ENCODE assay signal across 13 cellular contexts in genomic region chr17:43905400-43905984, GRCh38. TPM values are rescaled to one million over a fixed set of nuclear protein-coding genes. Genes with fewer than 3 reads are reported as not detected.
DNase-seq lines count a peak whose midpoint lies in the region; ATAC-seq and TF ChIP-seq lines count a peak whose summit lies in the region.
"Had no signal": no experiment of that assay in that cellular context is flagged by ENCODE, and none has a peak within 500 bp of the region (broad histone marks: within the 10 kb centered on the region; RNA-seq: fewer than 3 reads in every experiment).

No MANE protein-coding gene starts in this region.

- 37 to 50% (median 37%) methylated on average over 3 of the region's 3 CpGs for WGBS in ovary, 3 donors

- H3K9me3 ChIP-seq in endocrine pancreas (ENCODE audit: control insufficient read depth, low read length), result no peaks in the 10 kb centered on the region
- no peaks in the 10 kb centered on the region for H3K9me3 ChIP-seq in ovary
- H3K9me3 ChIP-seq: mucosa of descending colon had no signal

- no peak overlapping the region for H3K27ac Mint-ChIP-seq in naive thymus-derived CD8-positive, alpha-beta T cell
- H3K27ac Mint-ChIP-seq: activated CD4-positive, alpha-beta T cell treated with anti-CD3 and anti-CD28 coated beads, Interleukin-2, amount 10 ng/mL, durations not matched to agents 24 days and 14 days; stimulated activated naive CD8-positive, alpha-beta T cell treated with anti-CD3 and anti-CD28 coated beads, Interleukin-15, Interleukin-2, amounts not matched to agents 100 ng/mL and 50 ng/mL, for 24 hours had no signal

- POLR2A ChIA-PET in naive thymus-derived CD8-positive, alpha-beta T cell (lab: Charles Lee), result interaction anchor here (2.1 kb wide), 1 partner anchor 23 kb away, joined by 10 read pairs; no protein-coding TSS in a partner anchor

- peak overlapping the region in 3 of 10 donors; percentile 28 to 99 (median 34) for H3K4me3 Mint-ChIP-seq in naive thymus-derived CD8-positive, alpha-beta T cell

- H3K27me3 ChIP-seq in endocrine pancreas (ENCODE audit: control insufficient read depth, insufficient read depth, low read length) (no peaks in the 10 kb centered on the region), ovary (no peaks in the 10 kb centered on the region)

- no peaks in the 10 kb centered on the region for H3K9me3 Mint-ChIP-seq in naive thymus-derived CD8-positive, alpha-beta T cell
- H3K9me3 Mint-ChIP-seq: activated CD4-positive, alpha-beta T cell treated with anti-CD3 and anti-CD28 coated beads, Interleukin-2, amount 10 ng/mL, durations not matched to agents 24 days and 14 days; stimulated activated naive CD8-positive, alpha-beta T cell treated with anti-CD3 and anti-CD28 coated beads, Interleukin-15, Interleukin-2, amounts not matched to agents 100 ng/mL and 50 ng/mL, for 24 hours had no signal

- H3K4me3 ChIP-seq in endocrine pancreas (ENCODE audit: control insufficient read depth, insufficient read depth, low read length) (peak overlapping the region; percentile 70), ovary (peak overlapping the region; percentile 57)
- H3K4me3 ChIP-seq: GM12878, mucosa of descending colon had no signal

- H3K36me3 ChIP-seq in endocrine pancreas (ENCODE audit: control insufficient read depth, insufficient read depth, low read length) (no peaks in the 10 kb centered on the region), ovary (no peaks in the 10 kb centered on the region)

- H3K36me3 Mint-ChIP-seq in naive thymus-derived CD8-positive, alpha-beta T cell, result no peaks in the 10 kb centered on the region

- peak overlapping the region; percentile 92 for H3K9ac ChIP-seq in endocrine pancreas (ENCODE audit: control insufficient read depth, insufficient read depth, low read length)

- no peak for ATAC-seq in GM21576 (IDR thresholded peaks at IDR 0.05; ENCODE audit: unreplicated experiment)
- no peak for ATAC-seq in naive thymus-derived CD8-positive, alpha-beta T cell
- ATAC-seq: GM12878 had no signal

- H3K4me1 ChIP-seq in endocrine pancreas (ENCODE audit: control insufficient read depth, insufficient read depth, low read length) (peaks cover 5% of the 10 kb centered on the region), ovary (ENCODE audit: insufficient read depth) (peaks cover 10% of the 10 kb centered on the region)

- DNase-seq in D341Med (ENCODE audit: low spot score), result peak; percentile 80
- peak; percentile 9 for DNase-seq in NCI-H1105 treated with DMSO at 0.1 percent for 48 hours (lab: John Stamatoyannopoulos, UW)
- DNase-seq in ovary, result no peak
- no peak for DNase-seq in activated CD8-positive, alpha-beta memory T cell treated with anti-CD3 and anti-CD28 coated beads, Interleukin-2, amount 50 U/mL, for 48 hours
- no peak for DNase-seq in T-helper 1 cell
- no peak for DNase-seq in naive thymus-derived CD8-positive, alpha-beta T cell
- DNase-seq: activated CD4-positive, alpha-beta T cell treated with anti-CD3 and anti-CD28 coated beads, Interleukin-2, amount 10 ng/mL, durations not matched to agents 24 days and 14 days; SIG-M5 had no signal

- H3K27me3 Mint-ChIP-seq in naive thymus-derived CD8-positive, alpha-beta T cell, result peaks cover 0 to 17% (median 0%) of the 10 kb centered on the region in 5 donors

- peaks cover 13 to 31% (median 28%) of the 10 kb centered on the region in 4 donors for H3K4me1 Mint-ChIP-seq in naive thymus-derived CD8-positive, alpha-beta T cell

- no peak overlapping the region for H3K27ac ChIP-seq in ovary

- TF ChIP-seq EP300 in ovary (IDR thresholded peaks at IDR 0.05), result no peak

- no peak for TF ChIP-seq POLR2A in ovary (IDR thresholded peaks at IDR 0.05)

- intact Hi-C loops in ovary (cut with DNase I), result no loop called here

- no peak for TF ChIP-seq CTCF in ovary (IDR thresholded peaks at IDR 0.05)

RNA-seq across cellular contexts. Expression of gene MPP2, which starts 1.8 kb away (rescaled TPM):
- 1 to 10 TPM; 3.3 to 6.5 (median 5.6) TPM for total RNA-seq in ovary
- polyA plus RNA-seq in ovary, result 1 to 10 TPM; 2.6 to 2.9 TPM
- 1 to 10 TPM; 2.4 to 5.2 TPM for total RNA-seq in naive thymus-derived CD8-positive, alpha-beta T cell
- polyA plus RNA-seq in naive thymus-derived CD8-positive, alpha-beta T cell, result 1 to 10 TPM; 1.1 to 4.0 (median 3.1) TPM

RNA-seq across cellular contexts. Expression of gene PPY, which starts 36.8 kb away (rescaled TPM):
- total RNA-seq in ovary, result not detected
- polyA plus RNA-seq in ovary, result not detected
- total RNA-seq in naive thymus-derived CD8-positive, alpha-beta T cell, result not detected
- not detected for polyA plus RNA-seq in naive thymus-derived CD8-positive, alpha-beta T cell
- total RNA-seq: activated CD4-positive, alpha-beta T cell treated with anti-CD3 and anti-CD28 coated beads, Interleukin-2, amount 10 ng/mL, durations not matched to agents 24 days and 14 days; GM12878 had no signal

RNA-seq across cellular contexts. Expression of gene PYY, which starts 48.2 kb away (rescaled TPM):
- 1 to 10 TPM in 1 of 7 donors, under 1 TPM in 1, not detected in 5; 0.69 to 1.1 TPM for total RNA-seq in ovary
- polyA plus RNA-seq in ovary, result under 1 TPM in 1 of 2 donors, not detected in 1; 0.18 TPM
- total RNA-seq in naive thymus-derived CD8-positive, alpha-beta T cell, result not detected
- not detected for polyA plus RNA-seq in naive thymus-derived CD8-positive, alpha-beta T cell
- total RNA-seq: activated CD4-positive, alpha-beta T cell treated with anti-CD3 and anti-CD28 coated beads, Interleukin-2, amount 10 ng/mL, durations not matched to agents 24 days and 14 days; GM12878 had no signal

RNA-seq across cellular contexts. Expression of gene CD300LG, which starts 58.5 kb away (rescaled TPM):
- 1 to 10 TPM in 5 of 7 donors, under 1 TPM in 2; 0.13 to 6.8 (median 1.2) TPM for total RNA-seq in ovary
- 1 to 10 TPM; 3.4 to 5.6 TPM for polyA plus RNA-seq in ovary
- not detected for total RNA-seq in naive thymus-derived CD8-positive, alpha-beta T cell
- not detected for polyA plus RNA-seq in naive thymus-derived CD8-positive, alpha-beta T cell
- total RNA-seq: activated CD4-positive, alpha-beta T cell treated with anti-CD3 and anti-CD28 coated beads, Interleukin-2, amount 10 ng/mL, durations not matched to agents 24 days and 14 days; GM12878 had no signal
- polyA plus RNA-seq: GM12878 had no signal

Comparison
In these comparisons a context has a peak if more than half of its experiments do, and no peak if none do; other contexts are left out.
1. DNase-seq: peak in D341Med (single experiment) and NCI-H1105 treated with DMSO at 0.1 percent for 48 hours (single experiment); none in ovary (0 of 5), activated CD8-positive, alpha-beta memory T cell treated with anti-CD3 and anti-CD28 coated beads, Interleukin-2, amount 50 U/mL, for 48 hours (single experiment), T-helper 1 cell (0 of 5) and naive thymus-derived CD8-positive, alpha-beta T cell (0 of 10).